Comparison of ENCODE assay signal across 8 cellular contexts in the genomic region with DNA sequence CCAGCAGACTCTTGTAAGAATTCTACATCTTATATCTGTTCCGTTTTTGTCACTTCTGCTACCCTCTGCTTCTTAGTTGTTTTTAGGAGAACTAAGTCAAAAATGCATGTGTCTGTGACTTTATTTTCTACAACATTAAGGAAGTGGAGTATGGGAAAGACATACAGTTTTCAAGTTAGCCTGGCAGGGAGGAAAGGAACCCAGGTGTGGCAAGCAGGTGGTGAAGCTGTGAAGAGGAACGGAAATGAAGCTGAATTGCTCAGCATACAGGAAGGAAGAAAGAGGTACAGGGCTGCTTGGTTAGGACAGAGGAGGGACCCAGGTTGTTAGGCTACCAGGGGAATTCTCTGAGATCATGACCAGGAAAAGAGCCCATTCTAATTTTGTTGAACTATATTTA. TPM values are rescaled to one million over a fixed set of nuclear protein-coding genes. Genes with fewer than 3 reads are reported as not detected.
A peak's percentile ranks its signal among the peaks of the same experiment; 100 is the strongest.
DNase-seq lines count a peak whose midpoint lies in the region; TF ChIP-seq lines count a peak whose summit lies in the region.

No MANE protein-coding gene starts in this region.

- no peaks in the 10 kb centered on the region for H3K9me3 Mint-ChIP-seq in endothelial cell (ENCODE audit: unreplicated experiment)

- TF ChIP-seq CTCF in MM.1S (IDR thresholded peaks at IDR 0.05; ENCODE audit: low read length): no peak
- no peak for TF ChIP-seq CTCF in stomach (IDR thresholded peaks at IDR 0.05)
- TF ChIP-seq CTCF in endothelial cell (IDR thresholded peaks at IDR 0.05; ENCODE audit: unreplicated experiment): no peak

- TF ChIP-seq POLR2A in stomach (IDR thresholded peaks at IDR 0.05): no peak

- no peaks in the 10 kb centered on the region for H3K9me3 ChIP-seq in MM.1S (replicated peaks; ENCODE audit: insufficient read depth, low read length)
- H3K9me3 ChIP-seq in stomach: no peaks in the 10 kb centered on the region

- no peaks in the 10 kb centered on the region for H4K20me1 ChIP-seq in MM.1S (ENCODE audit: insufficient read depth, low read length)

- H3K27ac ChIP-seq in MM.1S (ENCODE audit: low read length) (peak overlapping the region; percentile 100), stomach (peak overlapping the region; percentile 65 to 87 (median 82)), caudate nucleus (ENCODE audit: low read depth, low read length) (no peak overlapping the region)

- no peaks in the 10 kb centered on the region for H3K36me3 ChIP-seq in MM.1S (replicated peaks; ENCODE audit: insufficient read depth, low read length)
- H3K36me3 ChIP-seq in stomach: no peaks in the 10 kb centered on the region

- H3K4me1 ChIP-seq in MM.1S (ENCODE audit: low read length) (peaks cover 41% of the 10 kb centered on the region), stomach (peaks cover 14 to 60% (median 43%) of the 10 kb centered on the region in 4 donors)

- no peaks in the 10 kb centered on the region for H3K27me3 ChIP-seq in MM.1S (replicated peaks; ENCODE audit: insufficient read depth, low read length)
- no peaks in the 10 kb centered on the region for H3K27me3 ChIP-seq in stomach

- H3K9me2 ChIP-seq in MM.1S (replicated peaks; ENCODE audit: insufficient read depth, low read length): no peaks in the 10 kb centered on the region

- 18 to 47% (median 43%) methylated on average over 2 of the region's 2 CpGs for WGBS in stomach, 5 donors

- no peak overlapping the region for H2AFZ ChIP-seq in MM.1S (ENCODE audit: low read length)

- H3K4me3 Mint-ChIP-seq in endothelial cell (ENCODE audit: unreplicated experiment): no peak overlapping the region

- H3K27ac Mint-ChIP-seq in endothelial cell (ENCODE audit: unreplicated experiment): no peak overlapping the region

- H3K4me3 ChIP-seq in MM.1S (ENCODE audit: low read length): peak overlapping the region; percentile 65
- H3K4me3 ChIP-seq in stomach: no peak overlapping the region

- intact Hi-C loops in stomach (cut with DNase I; ENCODE audit: low total_unique reads): no loop called here

- peak; percentile 81 for DNase-seq in activated effector memory CD4-positive, alpha-beta T cell treated with anti-CD3 and anti-CD28 coated beads, Interleukin-2, amount 50 U/mL, for 16 hours
- DNase-seq in activated effector memory CD4-positive, alpha-beta T cell treated with Interleukin-2 at 50 U/mL for 16 hours: no peak
- peak; percentile 88 for DNase-seq in MM.1S
- DNase-seq in germinal center (ENCODE audit: low spot score): peak; percentile 47
- no peak for DNase-seq in stomach
- DNase-seq in endothelial cell (ENCODE audit: low spot score): no peak
- no peak for DNase-seq in caudate nucleus (lab: John Stamatoyannopoulos, UW)
- DNase-seq in SK-N-DZ (ENCODE audit: low spot score): no peak

- peaks cover 98% of the 10 kb centered on the region for H3K79me2 ChIP-seq in MM.1S (ENCODE audit: low read length)

- TF ChIP-seq EP300 in stomach (IDR thresholded peaks at IDR 0.05): no peak

- H3K9ac ChIP-seq in MM.1S (ENCODE audit: low read length): peak overlapping the region; percentile 96

- H3K4me2 ChIP-seq in MM.1S (ENCODE audit: low read depth, low read length): peak overlapping the region; percentile 89

- H3K4me1 Mint-ChIP-seq in endothelial cell (ENCODE audit: unreplicated experiment): peaks cover 40% of the 10 kb centered on the region

- H3K27me3 Mint-ChIP-seq in endothelial cell (ENCODE audit: unreplicated experiment): peaks cover 2% of the 10 kb centered on the region

- H3K36me3 Mint-ChIP-seq in endothelial cell (ENCODE audit: low read depth, unreplicated experiment): peaks cover 3% of the 10 kb centered on the region

- peaks cover 97% of the 10 kb centered on the region for H3F3A ChIP-seq in MM.1S (ENCODE audit: insufficient read depth, low read length)

RNA-seq across cellular contexts. Expression of a gene that starts 9.4 kb away (rescaled TPM):
- 10 to 100 TPM in 4 of 5 donors, 1 to 10 TPM in 1; 8.9 to 19.8 (median 14.9) TPM for total RNA-seq in stomach
- 1 to 10 TPM in 1 of 3 donors, under 1 TPM in 2; 0.40 to 1.1 (median 0.92) TPM for polyA plus RNA-seq in stomach
- 8.9 TPM for total RNA-seq in endothelial cell (ENCODE audit: unreplicated experiment)
- 1.9 and 2.5 TPM in 2 replicates for polyA plus RNA-seq in SK-N-DZ (2014; cell fraction: cytosol; rRNA removed)
- polyA plus RNA-seq in SK-N-DZ (2014; cell fraction: nucleus; rRNA removed): 1.1 and 1.6 TPM in 2 replicates

Comparison
In these comparisons a context has a peak if more than half of its experiments do, and no peak if none do; other contexts are left out.
1. DNase-seq: peak in activated effector memory CD4-positive, alpha-beta T cell treated with anti-CD3 and anti-CD28 coated beads, Interleukin-2, amount 50 U/mL, for 16 hours (single experiment), MM.1S (single experiment) and germinal center (single experiment); none in activated effector memory CD4-positive, alpha-beta T cell treated with Interleukin-2 at 50 U/mL for 16 hours (single experiment), stomach (single experiment), endothelial cell (single experiment), caudate nucleus (0 of 61) and SK-N-DZ (single experiment).